Comparison of ENCODE assay signal across 8 cellular contexts in the genomic region with DNA sequence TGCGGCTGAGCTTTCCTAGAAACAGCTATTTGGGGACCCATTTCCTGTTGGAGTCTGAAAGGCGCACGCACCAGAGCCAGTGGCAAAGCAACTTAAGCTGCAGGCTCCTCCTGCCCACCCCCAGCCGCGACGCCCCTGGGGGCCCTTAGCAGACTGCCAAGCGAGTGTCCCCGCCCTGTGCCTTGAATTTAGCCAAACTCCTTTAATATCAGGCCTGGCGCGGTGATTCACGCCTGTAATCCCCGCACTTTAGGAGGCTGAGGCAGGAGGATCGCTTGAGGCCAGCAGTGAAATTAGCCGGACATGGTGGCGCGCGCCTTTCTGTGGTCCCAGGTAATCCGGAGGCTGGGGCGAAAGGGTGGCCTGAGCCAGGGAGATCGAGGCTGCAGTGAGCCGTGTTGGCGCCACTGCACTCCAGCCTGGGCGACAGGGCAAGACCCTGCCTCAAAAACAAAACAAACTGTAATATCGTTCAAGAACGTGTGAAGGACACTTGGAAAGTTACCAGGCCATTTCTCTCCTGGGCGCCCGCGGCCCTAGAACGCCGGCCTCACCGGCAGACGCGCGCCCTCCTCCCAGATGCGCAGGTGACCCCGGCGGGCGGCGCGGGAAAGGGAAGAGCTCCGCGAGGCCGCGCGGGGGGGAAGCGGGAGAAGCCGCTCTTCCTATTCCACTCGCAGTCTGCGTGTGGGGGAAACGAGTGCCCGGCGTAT. TPM values are rescaled to one million over a fixed set of nuclear protein-coding genes. Genes with fewer than 3 reads are reported as not detected.
A peak's percentile ranks its signal among the peaks of the same experiment; 100 is the strongest.
DNase-seq lines count a peak whose midpoint lies in the region; ATAC-seq and TF ChIP-seq lines count a peak whose summit lies in the region.

No MANE protein-coding gene starts in this region.

- no peak overlapping the region for H3K27ac ChIP-seq in WERI-Rb-1
- H3K27ac ChIP-seq in fibroblast of lung (ENCODE audit: insufficient read depth, low read length): peak overlapping the region; percentile 72
- no peak overlapping the region for H3K27ac ChIP-seq in neuronal stem cell (replicated peaks; ENCODE audit: low read length)

- DNase-seq in Right ventricle myocardium inferior (ENCODE audit: missing footprints): no peak
- DNase-seq in cardiac septum (ENCODE audit: low spot score): no peak
- DNase-seq in WERI-Rb-1: no peak
- peak in 1 of 2 donors; percentile 24 for DNase-seq in fibroblast of lung (ENCODE audit: low read depth in 2 of 2)
- DNase-seq in neuronal stem cell (ENCODE audit: low spot score): no peak
- DNase-seq in NCI-H1930 (lab: John Stamatoyannopoulos, UW): no peak

- peaks cover 12% of the 10 kb centered on the region for H3K79me1 ChIP-seq in neuronal stem cell (ENCODE audit: low read depth, low read length)

- H4K91ac ChIP-seq in neuronal stem cell (ENCODE audit: low read depth, low read length, poor library complexity): no peak overlapping the region

- H3K36me3 ChIP-seq in WERI-Rb-1 (no peaks in the 10 kb centered on the region), fibroblast of lung (ENCODE audit: control insufficient read depth, insufficient read depth, low read length) (peaks cover 5% of the 10 kb centered on the region), neuronal stem cell (replicated peaks in 1 of 2; ENCODE audit: control insufficient read depth in 2 of 2, insufficient read depth in 2 of 2, low read length in 2 of 2) (peaks cover 0 to 14% of the 10 kb centered on the region in 2 donors)

- peak overlapping the region; percentile 87 for H2AK5ac ChIP-seq in neuronal stem cell (ENCODE audit: low read depth, low read length)

- peak overlapping the region; percentile 85 for H3K4me3 ChIP-seq in WERI-Rb-1 (ENCODE audit: low read depth, low read length)
- peak overlapping the region in 2 of 4 experiments; percentile 44 to 94 for H3K4me3 ChIP-seq in fibroblast of lung (replicated peaks in 1 of 4; ENCODE audit: control extremely low read depth in 1 of 4, insufficient read depth in 1 of 4, low read depth in 3 of 4, low read length in 4 of 4)
- peak overlapping the region; percentile 81 to 90 for H3K4me3 ChIP-seq in neuronal stem cell (ENCODE audit: low read length in 2 of 2)

- H3K9me3 ChIP-seq in WERI-Rb-1 (ENCODE audit: severe bottlenecking) (no peaks in the 10 kb centered on the region), fibroblast of lung (ENCODE audit: control insufficient read depth, insufficient read depth, low read depth, low read length) (no peaks in the 10 kb centered on the region), neuronal stem cell (replicated peaks in 1 of 2; ENCODE audit: control insufficient read depth in 2 of 2, insufficient read depth in 1 of 2, low read depth in 1 of 2, low read length in 2 of 2) (no peaks in the 10 kb centered on the region)

- intact Hi-C loops in Right ventricle myocardium inferior (cut with DNase I): loop anchor here (5.0 to 10.0 kb wide), 2 partner anchors 57 to 70 kb away; no protein-coding TSS in a partner anchor
- intact Hi-C loops in cardiac septum (cut with DNase I): loop anchor here (1.0 to 5.0 kb wide), 4 partner anchors 24 to 113 kb away; no protein-coding TSS in a partner anchor

- H3K27me3 ChIP-seq in WERI-Rb-1 (ENCODE audit: insufficient read depth, low read depth, severe bottlenecking) (peaks cover 2% of the 10 kb centered on the region), fibroblast of lung (ENCODE audit: control insufficient read depth, insufficient read depth, low read length) (no peaks in the 10 kb centered on the region), neuronal stem cell (ENCODE audit: control insufficient read depth in 3 of 3, insufficient read depth in 3 of 3, low read depth in 1 of 3, low read length in 3 of 3) (peaks cover 0 to 14% (median 4%) of the 10 kb centered on the region in 3 experiments)

- no peak overlapping the region for H3K14ac ChIP-seq in neuronal stem cell (ENCODE audit: low read length)

- peaks cover 37% of the 10 kb centered on the region for H3K79me2 ChIP-seq in fibroblast of lung (ENCODE audit: control insufficient read depth, insufficient read depth, low read length)

- H4K8ac ChIP-seq in neuronal stem cell (ENCODE audit: low read depth, low read length): no peak overlapping the region

- peak overlapping the region; percentile 65 for H3K4me2 ChIP-seq in fibroblast of lung (ENCODE audit: extremely low read depth, insufficient read depth, low read length)
- H3K4me2 ChIP-seq in neuronal stem cell (ENCODE audit: insufficient read depth, low read length, poor library complexity, severe bottlenecking): peak overlapping the region; percentile 96

- H2BK5ac ChIP-seq in neuronal stem cell (ENCODE audit: low read length): no peak overlapping the region

- H2AFZ ChIP-seq in fibroblast of lung (ENCODE audit: low read length): no peak overlapping the region
- H2AFZ ChIP-seq in neuronal stem cell (ENCODE audit: low read length): peak overlapping the region; percentile 98

- no peak overlapping the region for H2BK120ac ChIP-seq in neuronal stem cell (ENCODE audit: low read depth, low read length)

- H3K4ac ChIP-seq in neuronal stem cell (ENCODE audit: low read length): no peak overlapping the region

- peak overlapping the region; percentile 57 for H3K23ac ChIP-seq in neuronal stem cell (ENCODE audit: low read depth, low read length, poor library complexity)

- no peak overlapping the region for H3K18ac ChIP-seq in neuronal stem cell (ENCODE audit: low read length)

- H3K4me1 ChIP-seq in fibroblast of lung (ENCODE audit: control insufficient read depth, extremely low read depth, insufficient read depth, low read length) (peaks cover 7% of the 10 kb centered on the region), neuronal stem cell (ENCODE audit: control insufficient read depth in 2 of 2, insufficient read depth in 1 of 2, low read depth in 1 of 2, low read length in 2 of 2) (peaks cover 8% of the 10 kb centered on the region in 2 donors)

- no CpG with 5 or more reads among the region's 52 CpGs for WGBS in neuronal stem cell (ENCODE audit: extremely low coverage in 2 of 2, insufficient read length in 2 of 2, insufficient replicate concordance in 1 of 2), 2 donors

- H2BK12ac ChIP-seq in neuronal stem cell (ENCODE audit: low read length): no peak overlapping the region

- H3K9ac ChIP-seq in fibroblast of lung (ENCODE audit: insufficient read depth, low read length): peak overlapping the region; percentile 49
- H3K9ac ChIP-seq in neuronal stem cell (ENCODE audit: low read depth, low read length, poor library complexity): peak overlapping the region; percentile 84

- H4K20me1 ChIP-seq in fibroblast of lung (ENCODE audit: control insufficient read depth, extremely low read depth, insufficient read depth, low read length): no peaks in the 10 kb centered on the region

- peak overlapping the region; percentile 91 for H2BK15ac ChIP-seq in neuronal stem cell (ENCODE audit: low read length)

- TF ChIP-seq CTCF in WERI-Rb-1 (IDR thresholded peaks at IDR 0.05; ENCODE audit: low read depth, low read length) (no peak), fibroblast of lung (conservative IDR thresholded peaks at IDR 0.05 in 1 of 2, IDR thresholded peaks at IDR 0.05 in 1 of 2; ENCODE audit: low read depth in 1 of 2, low read length in 2 of 2) (no peak)

- ATAC-seq in Right ventricle myocardium inferior (peak; percentile 41), esophagus mucosa (no peak), GM19035 (IDR thresholded peaks at IDR 0.05; ENCODE audit: unreplicated experiment) (no peak)

RNA-seq across cellular contexts. Expression of gene F2R, which starts 1.0 kb away (rescaled TPM):
- 5.7 TPM for total RNA-seq in Right ventricle myocardium inferior
- 33.5 TPM for total RNA-seq in cardiac septum
- total RNA-seq in fibroblast of lung: 164 and 265 TPM in 2 replicates
- 700 and 797 TPM in 2 replicates for polyA plus RNA-seq in fibroblast of lung
- polyA plus RNA-seq in fibroblast of lung (2012): 319 and 383 TPM in 2 replicates
- 553 and 578 TPM in 2 replicates for polyA minus RNA-seq in fibroblast of lung (ENCODE audit: low replicate concordance)
- 52.3 TPM for polyA plus RNA-seq in neuronal stem cell (2013, experiment 1 of 2)
- polyA plus RNA-seq in neuronal stem cell (2013, experiment 2 of 2): 53.7 TPM
- total RNA-seq in esophagus mucosa: 2.3 TPM
